In genomic region chr18:54359233-54359632, GRCh38 we compare ENCODE assay signal across 9 cellular contexts. TPM values are rescaled to one million over a fixed set of nuclear protein-coding genes. Genes with fewer than 3 reads are reported as not detected.
DNase-seq lines count a peak whose midpoint lies in the region; ATAC-seq and TF ChIP-seq lines count a peak whose summit lies in the region.
"Had no signal": no experiment of that assay in that cellular context is flagged by ENCODE, and none has a peak within 500 bp of the region (broad histone marks: within the 10 kb centered on the region; RNA-seq: fewer than 3 reads in every experiment).

No MANE protein-coding gene starts in this region.

- H3K36me3 ChIP-seq in DND-41 (ENCODE audit: insufficient read depth, low read length) (peaks cover 19% of the 10 kb centered on the region), neuronal stem cell (replicated peaks in 1 of 2; ENCODE audit: control insufficient read depth in 2 of 2, insufficient read depth in 2 of 2, low read length in 2 of 2) (peaks cover 5 to 39% of the 10 kb centered on the region in 2 donors)

- H3K4ac ChIP-seq in neuronal stem cell (ENCODE audit: low read length) = no peak overlapping the region

- ATAC-seq in DND-41 (ENCODE audit: insufficient read depth, low read depth) = no peak
- no peak for ATAC-seq in GM21526 (IDR thresholded peaks at IDR 0.05; ENCODE audit: low FRiP score, unreplicated experiment)
- no peak for ATAC-seq in GM18519 (IDR thresholded peaks at IDR 0.05; ENCODE audit: low FRiP score, unreplicated experiment)
- ATAC-seq in HG03039 (IDR thresholded peaks at IDR 0.05; ENCODE audit: unreplicated experiment) = no peak

- H4K91ac ChIP-seq in neuronal stem cell (ENCODE audit: low read depth, low read length, poor library complexity) = no peak overlapping the region

- H2AFZ ChIP-seq in DND-41 (ENCODE audit: low read depth, low read length) = no peak overlapping the region
- peak overlapping the region; percentile 95 for H2AFZ ChIP-seq in neuronal stem cell (ENCODE audit: low read length)

- no peak overlapping the region for H3K14ac ChIP-seq in neuronal stem cell (ENCODE audit: low read length)

- H3K23ac ChIP-seq in neuronal stem cell (ENCODE audit: low read depth, low read length, poor library complexity) = no peak overlapping the region

- H3K27me3 ChIP-seq in DND-41 (ENCODE audit: insufficient read depth, low read length, poor library complexity) (no peaks in the 10 kb centered on the region), neuronal stem cell (ENCODE audit: control insufficient read depth in 3 of 3, insufficient read depth in 3 of 3, low read depth in 1 of 3, low read length in 3 of 3) (no peaks in the 10 kb centered on the region)

- TF ChIP-seq POLR2A in NB4 (IDR thresholded peaks at IDR 0.05; ENCODE audit: extremely low read depth, insufficient read length) = no peak

- H3K27ac ChIP-seq in DND-41 (ENCODE audit: low read length) = peak overlapping the region; percentile 94; the same call in 1 of the 2 replicates
- no peak overlapping the region for H3K27ac ChIP-seq in coronary artery
- H3K27ac ChIP-seq in neuronal stem cell (replicated peaks; ENCODE audit: low read length) = no peak overlapping the region

- H3K18ac ChIP-seq in neuronal stem cell (ENCODE audit: low read length) = no peak overlapping the region

- TF ChIP-seq CTCF in DND-41 (IDR thresholded peaks at IDR 0.05; ENCODE audit: borderline replicate concordance, extremely low read depth, low read length, poor library complexity, severe bottlenecking) = no peak
- TF ChIP-seq CTCF in NB4 (IDR thresholded peaks at IDR 0.05; ENCODE audit: low read depth, low read length) = no peak
- no peak for TF ChIP-seq CTCF in coronary artery (IDR thresholded peaks at IDR 0.05)

- peak overlapping the region; percentile 87 for H3K4me2 ChIP-seq in DND-41 (ENCODE audit: insufficient read depth, low read length)
- H3K4me2 ChIP-seq in neuronal stem cell (ENCODE audit: insufficient read depth, low read length, poor library complexity, severe bottlenecking) = peak overlapping the region; percentile 11

- H3K9me3 ChIP-seq in DND-41 (ENCODE audit: insufficient read depth, low read length, severe bottlenecking) = no peaks in the 10 kb centered on the region
- H3K9me3 ChIP-seq in neuronal stem cell (replicated peaks in 1 of 2; ENCODE audit: control insufficient read depth in 2 of 2, insufficient read depth in 1 of 2, low read depth in 1 of 2, low read length in 2 of 2) = peaks cover 0 to 2% of the 10 kb centered on the region in 2 donors

- H3K4me1 ChIP-seq in DND-41 (ENCODE audit: insufficient read depth, low read length) (peaks cover 27% of the 10 kb centered on the region), neuronal stem cell (ENCODE audit: control insufficient read depth in 2 of 2, insufficient read depth in 1 of 2, low read depth in 1 of 2, low read length in 2 of 2) (peaks cover 2 to 5% of the 10 kb centered on the region in 2 donors)

- no peaks in the 10 kb centered on the region for H3K79me1 ChIP-seq in neuronal stem cell (ENCODE audit: low read depth, low read length)

- H2BK120ac ChIP-seq in neuronal stem cell (ENCODE audit: low read depth, low read length) = no peak overlapping the region

- H3K4me3 ChIP-seq in DND-41 (ENCODE audit: low read depth in 1 of 2, low read length in 2 of 2) = peak overlapping the region; percentile 67 to 80; a peak in 3 of 4 replicates
- H3K4me3 ChIP-seq in NB4 (ENCODE audit: low read depth, low read length) = peak overlapping the region; percentile 77
- H3K4me3 ChIP-seq in coronary artery = peak overlapping the region; percentile 95
- H3K4me3 ChIP-seq in neuronal stem cell (ENCODE audit: low read length in 2 of 2) = peak overlapping the region in 1 of 2 donors; percentile 94

- H2BK15ac ChIP-seq in neuronal stem cell (ENCODE audit: low read length) = no peak overlapping the region

- no peak overlapping the region for H4K8ac ChIP-seq in neuronal stem cell (ENCODE audit: low read depth, low read length)

- no CpG with 5 or more reads among the region's 6 CpGs for WGBS in neuronal stem cell (ENCODE audit: extremely low coverage in 2 of 2, insufficient read length in 2 of 2, insufficient replicate concordance in 1 of 2), 2 donors

- no peaks in the 10 kb centered on the region for H4K20me1 ChIP-seq in DND-41 (ENCODE audit: insufficient read depth, low read length)

- H2BK12ac ChIP-seq in neuronal stem cell (ENCODE audit: low read length) = no peak overlapping the region

- no peak overlapping the region for H2BK5ac ChIP-seq in neuronal stem cell (ENCODE audit: low read length)

- DNase-seq in DND-41 (no peak), NB4 (ENCODE audit: low read depth) (peak; percentile 0), coronary artery (ENCODE audit: low spot score) (no peak), neuronal stem cell (ENCODE audit: low spot score) (no peak)
- DNase-seq in stimulated activated CD4-positive, alpha-beta T cell treated with anti-CD3 and anti-CD28 coated beads, Interleukin-4, amount 100 ng/mL, for 4 hours = no peak

- peaks cover 27% of the 10 kb centered on the region for H3K79me2 ChIP-seq in DND-41 (ENCODE audit: insufficient read depth, low read length)

- H3K9ac ChIP-seq in DND-41 (ENCODE audit: low read depth, low read length) = peak overlapping the region; percentile 84
- H3K9ac ChIP-seq in neuronal stem cell (ENCODE audit: low read depth, low read length, poor library complexity) = no peak overlapping the region

- H2AK5ac ChIP-seq in neuronal stem cell (ENCODE audit: low read depth, low read length) = no peak overlapping the region

RNA-seq across cellular contexts. Expression of gene C18orf54, which starts 1.5 kb away (rescaled TPM):
- polyA plus RNA-seq in neuronal stem cell (2013, experiment 1 of 2) = 19.9 TPM
- 20.3 TPM for polyA plus RNA-seq in neuronal stem cell (2013, experiment 2 of 2)

RNA-seq across cellular contexts. Expression of gene STARD6, which starts 1.6 kb away (rescaled TPM):
- 0.20 TPM for polyA plus RNA-seq in neuronal stem cell (2013, experiment 1 of 2)
- 0.06 TPM for polyA plus RNA-seq in neuronal stem cell (2013, experiment 2 of 2)
- polyA plus RNA-seq: liver had no signal
